Comparison of ENCODE assay signal across 14 cellular contexts in the genomic region with DNA sequence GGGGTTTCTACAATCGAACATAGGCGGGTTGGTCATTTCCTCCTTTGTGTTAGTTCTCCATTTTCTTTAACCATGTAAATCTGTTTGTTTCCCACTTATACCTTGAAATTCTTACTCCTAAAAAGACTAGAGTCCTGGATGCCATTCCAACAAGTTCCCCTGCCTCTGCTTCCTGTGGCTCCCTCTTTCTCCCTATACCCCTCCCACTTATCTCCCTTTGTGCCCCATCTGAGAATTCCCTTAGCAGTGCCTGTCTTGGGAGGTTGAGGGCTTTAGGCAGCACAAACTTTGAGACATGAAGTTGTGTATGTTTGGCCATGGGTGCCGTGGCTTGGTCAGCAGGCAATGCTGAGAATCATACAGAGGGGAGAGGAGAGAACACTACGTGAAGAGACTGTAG.
DNase-seq lines count a peak whose midpoint lies in the region; ATAC-seq and TF ChIP-seq lines count a peak whose summit lies in the region.
"Had no signal": no experiment of that assay in that cellular context is flagged by ENCODE, and none has a peak within 500 bp of the region (broad histone marks: within the 10 kb centered on the region; RNA-seq: fewer than 3 reads in every experiment).

No MANE protein-coding gene starts in this region.

- peaks cover 2% of the 10 kb centered on the region; the same call in 1 of the 2 replicates for H3K4me1 Mint-ChIP-seq in WTC11
- peaks cover 24% of the 10 kb centered on the region for H3K4me1 Mint-ChIP-seq in nephron progenitor cell
- H3K4me1 Mint-ChIP-seq in stimulated activated effector memory CD8-positive, alpha-beta T cell treated with anti-CD3 and anti-CD28 coated beads, Interleukin-12 subunit alpha, Interleukin-12 subunit beta, amount 100 ng/mL, for 72 hours: no peaks in the 10 kb centered on the region

- H3K9me3 Mint-ChIP-seq in WTC11 (no peaks in the 10 kb centered on the region), nephron progenitor cell (no peaks in the 10 kb centered on the region)
- no peaks in the 10 kb centered on the region for H3K9me3 Mint-ChIP-seq in stimulated activated effector memory CD8-positive, alpha-beta T cell treated with anti-CD3 and anti-CD28 coated beads, Interleukin-12 subunit alpha, Interleukin-12 subunit beta, amount 100 ng/mL, for 72 hours
- H3K9me3 Mint-ChIP-seq: CD14-positive monocyte; CD8-positive, alpha-beta memory T cell had no signal

- POLR2A ChIA-PET in WTC11 (lab: Charles Lee): no interaction called here

- DNase-seq in NOMO-1 treated with DMSO at 0.1 percent for 48 hours (lab: John Stamatoyannopoulos, UW; ENCODE audit: unreplicated experiment) (peak; percentile 6), NOMO-1 treated with dmso at 0.1 percent for 144 hours (lab: John Stamatoyannopoulos, UW; ENCODE audit: unreplicated experiment) (no peak), WTC11 (ENCODE audit: low spot score) (no peak), nephron progenitor cell (no peak), GM20000 (ENCODE audit: low spot score) (no peak)
- no peak for DNase-seq in stimulated activated effector memory CD8-positive, alpha-beta T cell treated with anti-CD3 and anti-CD28 coated beads, Interleukin-12 subunit alpha, Interleukin-12 subunit beta, amount 100 ng/mL, for 72 hours (ENCODE audit: low spot score in 2 of 2)
- DNase-seq in activated CD8-positive, alpha-beta memory T cell treated with anti-CD3 and anti-CD28 coated beads, Interleukin-2, amount 50 U/mL, for 48 hours: no peak
- DNase-seq: Caco-2; CD8-positive, alpha-beta memory T cell; DND-41; GDM1 had no signal

- CTCF ChIA-PET in WTC11 (lab: Charles Lee): interaction anchor here (0.8 kb wide), 1 partner anchor 19 kb away, joined by 3 read pairs; no protein-coding TSS in a partner anchor

- H3K27me3 Mint-ChIP-seq in WTC11 (ENCODE audit: low read depth) (no peaks in the 10 kb centered on the region), nephron progenitor cell (ENCODE audit: low read depth, poor library complexity) (no peaks in the 10 kb centered on the region)
- H3K27me3 Mint-ChIP-seq: CD8-positive, alpha-beta memory T cell had no signal

- H3K27ac Mint-ChIP-seq in WTC11: no peak overlapping the region; the same call in 1 of the 2 replicates
- peak overlapping the region; percentile 17 for H3K27ac Mint-ChIP-seq in nephron progenitor cell
- peak overlapping the region; percentile 7 for H3K27ac Mint-ChIP-seq in stimulated activated effector memory CD8-positive, alpha-beta T cell treated with anti-CD3 and anti-CD28 coated beads, Interleukin-12 subunit alpha, Interleukin-12 subunit beta, amount 100 ng/mL, for 72 hours

- no peak for TF ChIP-seq CTCF in WTC11 (IDR thresholded peaks at IDR 0.05)
- TF ChIP-seq CTCF in nephron progenitor cell (IDR thresholded peaks at IDR 0.05): no peak
- no peak for TF ChIP-seq CTCF in GM20000 (IDR thresholded peaks at IDR 0.05; ENCODE audit: extremely low read depth, missing control alignments)

- ATAC-seq in WTC11 (peak; percentile 67), GM19324 (IDR thresholded peaks at IDR 0.05; ENCODE audit: low FRiP score, unreplicated experiment) (no peak)
- no peak for ATAC-seq in stimulated activated effector memory CD8-positive, alpha-beta T cell treated with anti-CD3 and anti-CD28 coated beads, Interleukin-12 subunit alpha, Interleukin-12 subunit beta, amount 100 ng/mL, for 72 hours
- ATAC-seq: HCT116 had no signal

- H3K36me3 Mint-ChIP-seq in WTC11 (no peaks in the 10 kb centered on the region), nephron progenitor cell (ENCODE audit: low read depth) (peaks cover 11% of the 10 kb centered on the region)
- no peaks in the 10 kb centered on the region for H3K36me3 Mint-ChIP-seq in stimulated activated effector memory CD8-positive, alpha-beta T cell treated with anti-CD3 and anti-CD28 coated beads, Interleukin-12 subunit alpha, Interleukin-12 subunit beta, amount 100 ng/mL, for 72 hours

- H3K4me3 Mint-ChIP-seq in WTC11 (no peak overlapping the region), nephron progenitor cell (no peak overlapping the region)
- no peak overlapping the region for H3K4me3 Mint-ChIP-seq in stimulated activated effector memory CD8-positive, alpha-beta T cell treated with anti-CD3 and anti-CD28 coated beads, Interleukin-12 subunit alpha, Interleukin-12 subunit beta, amount 100 ng/mL, for 72 hours
- H3K4me3 Mint-ChIP-seq: CD14-positive monocyte; CD8-positive, alpha-beta memory T cell had no signal

TF ChIP-seq in WTC11, 78 proteins besides CTCF, POLR2A, EP300 and RAD21:
- TF ChIP-seq TCF7 (CRISPR knock-in tag; IDR thresholded peaks at IDR 0.05; ENCODE audit: low read depth) (no peak), PRRX2 (CRISPR knock-in tag; IDR thresholded peaks at IDR 0.05) (no peak)
